ENCODE assay signal across 7 cellular contexts in the genomic region with DNA sequence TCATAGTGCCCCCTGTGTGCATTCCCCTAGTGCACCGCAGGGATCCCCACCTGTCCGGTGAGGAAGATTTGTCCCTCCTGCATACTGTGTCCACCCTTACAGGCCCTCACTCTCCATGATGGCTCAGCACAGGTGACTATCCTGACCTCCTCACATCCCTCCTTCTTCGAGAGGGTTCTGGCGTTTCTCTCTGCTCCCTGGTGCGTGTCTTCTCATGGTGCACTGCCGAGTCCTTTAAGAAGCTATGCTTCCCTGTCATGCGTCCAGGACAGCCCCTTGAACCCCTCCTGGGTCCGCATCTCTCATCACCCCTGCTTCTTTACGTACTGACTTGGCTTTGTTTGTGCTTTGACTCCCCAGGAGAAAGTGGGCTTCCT. TPM values are rescaled to one million over a fixed set of nuclear protein-coding genes. Genes with fewer than 3 reads are reported as not detected.
DNase-seq lines count a peak whose midpoint lies in the region; ATAC-seq and TF ChIP-seq lines count a peak whose summit lies in the region.

No MANE protein-coding gene starts in this region.

- H3K9me3 ChIP-seq in HEK293 (ENCODE audit: control insufficient read depth, insufficient read depth, low read depth, low read length), result no peaks in the 10 kb centered on the region

- H3K27ac ChIP-seq in HEK293 (ENCODE audit: extremely low read depth, low read depth, low read length), result peak overlapping the region; percentile 69; the same call in 1 of the 2 replicates

- H3K4me3 ChIP-seq in HEK293 (ENCODE audit: low read depth, low read length), result no peak overlapping the region

- POLR2A ChIA-PET in HEK293 (lab: Yijun Ruan, JAX), result interaction anchor here (0.5 kb wide), 1 partner anchor 91 kb away, joined by 3 read pairs; no protein-coding TSS in a partner anchor

- H3K36me3 Mint-ChIP-seq in activated naive CD8-positive, alpha-beta T cell treated with anti-CD3 and anti-CD28 coated beads for 36 hours, result no peaks in the 10 kb centered on the region
- no peaks in the 10 kb centered on the region for H3K36me3 Mint-ChIP-seq in immature natural killer cell
- no peaks in the 10 kb centered on the region for H3K36me3 Mint-ChIP-seq in stimulated activated memory B cell treated with anti-CD40 and anti-IgM and Interleukin-4, amounts not matched to agents 10 μg/mL and 1 μg/mL and 100 μg/mL, for 72 hours

- H3K4me1 ChIP-seq in HEK293 (ENCODE audit: control insufficient read depth, insufficient read depth, low read length), result peaks cover 9% of the 10 kb centered on the region; the same call in 1 of the 2 replicates

- DNase-seq in activated naive CD8-positive, alpha-beta T cell treated with anti-CD3 and anti-CD28 coated beads for 36 hours, result no peak
- no peak for DNase-seq in immature natural killer cell
- DNase-seq in COR-L47 (lab: John Stamatoyannopoulos, UW), result no peak
- DNase-seq in GM20000 (ENCODE audit: low spot score), result no peak
- DNase-seq in H4 (ENCODE audit: low spot score), result no peak

- H3K27me3 Mint-ChIP-seq in activated naive CD8-positive, alpha-beta T cell treated with anti-CD3 and anti-CD28 coated beads for 36 hours, result no peaks in the 10 kb centered on the region
- peaks cover 0 to 1% (median 0%) of the 10 kb centered on the region in 3 donors for H3K27me3 Mint-ChIP-seq in immature natural killer cell (ENCODE audit: low read depth in 3 of 3)
- H3K27me3 Mint-ChIP-seq in stimulated activated memory B cell treated with anti-CD40 and anti-IgM and Interleukin-4, amounts not matched to agents 10 μg/mL and 1 μg/mL and 100 μg/mL, for 72 hours, result no peaks in the 10 kb centered on the region

- CTCF ChIA-PET in HEK293 (lab: Yijun Ruan, JAX), result no interaction called here

- TF ChIP-seq CTCF in HEK293 (tag by site-specific recombination; IDR thresholded peaks at IDR 0.05) (no peak), GM20000 (IDR thresholded peaks at IDR 0.05; ENCODE audit: extremely low read depth, missing control alignments) (no peak)

- H3K4me1 Mint-ChIP-seq in activated naive CD8-positive, alpha-beta T cell treated with anti-CD3 and anti-CD28 coated beads for 36 hours, result peaks cover 15% of the 10 kb centered on the region
- H3K4me1 Mint-ChIP-seq in immature natural killer cell, result peaks cover 14 to 18% of the 10 kb centered on the region in 2 donors
- H3K4me1 Mint-ChIP-seq in stimulated activated memory B cell treated with anti-CD40 and anti-IgM and Interleukin-4, amounts not matched to agents 10 μg/mL and 1 μg/mL and 100 μg/mL, for 72 hours, result peaks cover 47% of the 10 kb centered on the region

- H3K27ac Mint-ChIP-seq in activated naive CD8-positive, alpha-beta T cell treated with anti-CD3 and anti-CD28 coated beads for 36 hours, result peak overlapping the region; percentile 18
- H3K27ac Mint-ChIP-seq in immature natural killer cell, result peak overlapping the region; percentile 64 to 94 (median 81)
- H3K27ac Mint-ChIP-seq in stimulated activated memory B cell treated with anti-CD40 and anti-IgM and Interleukin-4, amounts not matched to agents 10 μg/mL and 1 μg/mL and 100 μg/mL, for 72 hours, result peak overlapping the region; percentile 72

- H3K9me3 Mint-ChIP-seq in activated naive CD8-positive, alpha-beta T cell treated with anti-CD3 and anti-CD28 coated beads for 36 hours, result no peaks in the 10 kb centered on the region
- peaks cover 0 to 3% (median 0%) of the 10 kb centered on the region in 6 donors for H3K9me3 Mint-ChIP-seq in immature natural killer cell
- no peaks in the 10 kb centered on the region for H3K9me3 Mint-ChIP-seq in stimulated activated memory B cell treated with anti-CD40 and anti-IgM and Interleukin-4, amounts not matched to agents 10 μg/mL and 1 μg/mL and 100 μg/mL, for 72 hours

- H3K4me3 Mint-ChIP-seq in activated naive CD8-positive, alpha-beta T cell treated with anti-CD3 and anti-CD28 coated beads for 36 hours, result peak overlapping the region; percentile 44
- peak overlapping the region; percentile 83 to 85 (median 84) for H3K4me3 Mint-ChIP-seq in immature natural killer cell
- H3K4me3 Mint-ChIP-seq in stimulated activated memory B cell treated with anti-CD40 and anti-IgM and Interleukin-4, amounts not matched to agents 10 μg/mL and 1 μg/mL and 100 μg/mL, for 72 hours, result peak overlapping the region; percentile 87

- H3K36me3 ChIP-seq in HEK293 (ENCODE audit: control insufficient read depth in 2 of 2, insufficient read depth in 1 of 2, low read length in 2 of 2), result peaks cover 0 to 7% of the 10 kb centered on the region in 2 experiments; a peak in 1 of 3 replicates

- ATAC-seq in stimulated activated memory B cell treated with anti-CD40 and anti-IgM and Interleukin-4, amounts not matched to agents 10 μg/mL and 1 μg/mL and 100 μg/mL, for 72 hours, result no peak

TF ChIP-seq in HEK293, 187 proteins besides CTCF, POLR2A, EP300 and RAD21:
- TF ChIP-seq IKZF3 (tag by site-specific recombination; IDR thresholded peaks at IDR 0.05) (no peak), ZNF366 (tag by site-specific recombination; conservative IDR thresholded peaks at IDR 0.05) (0 out of 2 replicates have a peak, but pooled peaks have one; percentile 26)

RNA-seq across cellular contexts. Expression of gene STK25, which starts 1.0 kb away (rescaled TPM):
- 10 to 100 TPM; 86.2 to 87.7 TPM for total RNA-seq in activated naive CD8-positive, alpha-beta T cell treated with anti-CD3 and anti-CD28 coated beads for 36 hours
- 100 to 1,000 TPM; 104 to 146 (median 105) TPM for polyA plus RNA-seq in immature natural killer cell
- 117 and 153 TPM in 2 replicates for total RNA-seq in H4 (2014; rRNA removed; shearing (Covaris generic))

RNA-seq across cellular contexts. Expression of gene BOK, which starts 49.1 kb away (rescaled TPM):
- total RNA-seq in activated naive CD8-positive, alpha-beta T cell treated with anti-CD3 and anti-CD28 coated beads for 36 hours, result under 1 TPM in 1 of 2 experiments, not detected in 1; 0.08 TPM
- 10 to 100 TPM; 15.2 to 21.4 (median 17.2) TPM for polyA plus RNA-seq in immature natural killer cell
- total RNA-seq in H4 (2014; rRNA removed; shearing (Covaris generic)), result 1.2 and 2.3 TPM in 2 replicates

Comparison
In these comparisons a context has a peak if more than half of its experiments do, and no peak if none do; other contexts are left out.
1. H3K27ac Mint-ChIP-seq: peak in every context shown above with its lines; median percentile 81 in immature natural killer cell; 72 in stimulated activated memory B cell treated with anti-CD40 and anti-IgM and Interleukin-4, amounts not matched to agents 10 μg/mL and 1 μg/mL and 100 μg/mL, for 72 hours; 18 in activated naive CD8-positive, alpha-beta T cell treated with anti-CD3 and anti-CD28 coated beads for 36 hours.